15 cellular contexts compared by ENCODE assay signal in the genomic region with DNA sequence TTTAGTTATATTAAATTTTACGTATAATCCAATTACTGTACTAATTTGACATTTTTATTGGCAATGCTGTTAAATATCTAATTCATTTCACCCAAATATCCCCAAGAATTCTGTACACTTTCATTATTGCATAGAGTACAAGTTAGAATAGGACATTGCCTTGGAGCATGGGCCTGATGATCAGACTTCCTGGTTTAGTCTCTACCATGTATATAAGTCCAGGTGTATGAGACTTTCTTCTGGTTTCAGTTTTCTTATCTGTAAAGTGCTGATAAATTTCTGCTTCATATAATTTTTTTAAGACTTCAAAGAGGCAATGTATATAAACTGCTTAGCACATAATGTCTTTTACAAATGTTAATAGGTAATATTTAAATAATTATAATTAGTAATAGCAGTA.
A peak's percentile ranks its signal among the peaks of the same experiment; 100 is the strongest.
DNase-seq lines count a peak whose midpoint lies in the region; ATAC-seq and TF ChIP-seq lines count a peak whose summit lies in the region.
"Had no signal": no experiment of that assay in that cellular context is flagged by ENCODE, and none has a peak within 500 bp of the region (broad histone marks: within the 10 kb centered on the region; RNA-seq: fewer than 3 reads in every experiment).

No MANE protein-coding gene starts in this region.

- H3K79me2 ChIP-seq in DND-41 (ENCODE audit: insufficient read depth, low read length) (peaks cover 87% of the 10 kb centered on the region), osteoblast (ENCODE audit: insufficient read depth, low read length) (peaks cover 89% of the 10 kb centered on the region)

- no peak overlapping the region for H2AFZ ChIP-seq in DND-41 (ENCODE audit: low read depth, low read length)
- H2AFZ ChIP-seq in osteoblast (ENCODE audit: low read length), result no peak overlapping the region

- H3K27me3 ChIP-seq in DND-41 (ENCODE audit: insufficient read depth, low read length, poor library complexity), result no peaks in the 10 kb centered on the region
- no peaks in the 10 kb centered on the region for H3K27me3 ChIP-seq in osteoblast (ENCODE audit: insufficient read depth, low read length)

- TF ChIP-seq CTCF in DND-41 (IDR thresholded peaks at IDR 0.05; ENCODE audit: borderline replicate concordance, extremely low read depth, low read length, poor library complexity, severe bottlenecking) (no peak), osteoblast (IDR thresholded peaks at IDR 0.05; ENCODE audit: extremely low read depth, low read depth, low read length) (no peak)

- H4K20me1 ChIP-seq in DND-41 (ENCODE audit: insufficient read depth, low read length), result peaks cover 12% of the 10 kb centered on the region
- H4K20me1 ChIP-seq in osteoblast (ENCODE audit: insufficient read depth, low read length), result peaks cover 8% of the 10 kb centered on the region

- intact Hi-C loops in left colon (cut with DNase I, micrococcal nuclease), result loop anchor here in 1 of 2 donors (10.0 kb wide), 1 partner anchor 60 kb away; no protein-coding TSS in a partner anchor

- H3K4me3 ChIP-seq in DND-41 (ENCODE audit: low read depth in 1 of 2, low read length in 2 of 2), result no peak overlapping the region
- H3K4me3 ChIP-seq in osteoblast (ENCODE audit: insufficient read depth, low read length), result no peak overlapping the region
- H3K4me3 ChIP-seq: prostate gland had no signal

- H3K4me1 ChIP-seq in DND-41 (ENCODE audit: insufficient read depth, low read length), result peaks cover 21% of the 10 kb centered on the region; the same call in 1 of the 2 replicates
- peaks cover 4% of the 10 kb centered on the region for H3K4me1 ChIP-seq in osteoblast (ENCODE audit: insufficient read depth, low read length)
- H3K4me1 ChIP-seq: prostate gland had no signal

- H3K36me3 ChIP-seq in DND-41 (ENCODE audit: insufficient read depth, low read length) (peaks cover 4% of the 10 kb centered on the region; the same call in 1 of the 2 replicates), osteoblast (ENCODE audit: insufficient read depth, low read length) (no peaks in the 10 kb centered on the region)
- H3K36me3 ChIP-seq: prostate gland, WERI-Rb-1 had no signal

- ATAC-seq in DND-41 (ENCODE audit: insufficient read depth, low read depth) (peak; percentile 62; the same call in 2 of the 3 replicates), GM19351 (IDR thresholded peaks at IDR 0.05; ENCODE audit: unreplicated experiment) (peak; percentile 60), HG02571 (IDR thresholded peaks at IDR 0.05; ENCODE audit: unreplicated experiment) (peak; percentile 68), HG03196 (IDR thresholded peaks at IDR 0.05; ENCODE audit: unreplicated experiment) (peak; percentile 60), left colon (no peak)

- H3K4me2 ChIP-seq in DND-41 (ENCODE audit: insufficient read depth, low read length) (no peak overlapping the region), osteoblast (ENCODE audit: insufficient read depth, low read length) (no peak overlapping the region)
- H3K4me2 ChIP-seq: SK-N-SH had no signal

- H3K9ac ChIP-seq in DND-41 (ENCODE audit: low read depth, low read length), result no peak overlapping the region
- H3K9ac ChIP-seq: SK-N-SH had no signal

- DNase-seq in DND-41 (no peak), osteoblast (ENCODE audit: insufficient read length, low spot score, missing footprints) (no peak), left colon (no peak), DMS53 (lab: John Stamatoyannopoulos, UW) (no peak)
- no peak for DNase-seq in activated CD4-positive, alpha-beta T cell treated with anti-CD3 and anti-CD28 coated beads, Interleukin-2, amount 50 U/mL, for 1 hour
- DNase-seq: activated naive CD4-positive, alpha-beta T cell treated with anti-CD3 and anti-CD28 coated beads for 36 hours; kidney glomerular epithelial cell; NCI-H1048; SK-N-SH; trophoblast cell; WERI-Rb-1 had no signal

- H3K9me3 ChIP-seq in DND-41 (ENCODE audit: insufficient read depth, low read length, severe bottlenecking), result no peaks in the 10 kb centered on the region
- no peaks in the 10 kb centered on the region for H3K9me3 ChIP-seq in osteoblast (ENCODE audit: low read depth, low read length)
- H3K9me3 ChIP-seq: prostate gland, SK-N-SH had no signal

- H3K27ac ChIP-seq in DND-41 (ENCODE audit: low read length), result no peak overlapping the region
- no peak overlapping the region for H3K27ac ChIP-seq in osteoblast (ENCODE audit: low read depth, low read length)
- H3K27ac ChIP-seq: prostate gland, WERI-Rb-1 had no signal
